8 cellular contexts compared by ENCODE assay signal in the genomic region with DNA sequence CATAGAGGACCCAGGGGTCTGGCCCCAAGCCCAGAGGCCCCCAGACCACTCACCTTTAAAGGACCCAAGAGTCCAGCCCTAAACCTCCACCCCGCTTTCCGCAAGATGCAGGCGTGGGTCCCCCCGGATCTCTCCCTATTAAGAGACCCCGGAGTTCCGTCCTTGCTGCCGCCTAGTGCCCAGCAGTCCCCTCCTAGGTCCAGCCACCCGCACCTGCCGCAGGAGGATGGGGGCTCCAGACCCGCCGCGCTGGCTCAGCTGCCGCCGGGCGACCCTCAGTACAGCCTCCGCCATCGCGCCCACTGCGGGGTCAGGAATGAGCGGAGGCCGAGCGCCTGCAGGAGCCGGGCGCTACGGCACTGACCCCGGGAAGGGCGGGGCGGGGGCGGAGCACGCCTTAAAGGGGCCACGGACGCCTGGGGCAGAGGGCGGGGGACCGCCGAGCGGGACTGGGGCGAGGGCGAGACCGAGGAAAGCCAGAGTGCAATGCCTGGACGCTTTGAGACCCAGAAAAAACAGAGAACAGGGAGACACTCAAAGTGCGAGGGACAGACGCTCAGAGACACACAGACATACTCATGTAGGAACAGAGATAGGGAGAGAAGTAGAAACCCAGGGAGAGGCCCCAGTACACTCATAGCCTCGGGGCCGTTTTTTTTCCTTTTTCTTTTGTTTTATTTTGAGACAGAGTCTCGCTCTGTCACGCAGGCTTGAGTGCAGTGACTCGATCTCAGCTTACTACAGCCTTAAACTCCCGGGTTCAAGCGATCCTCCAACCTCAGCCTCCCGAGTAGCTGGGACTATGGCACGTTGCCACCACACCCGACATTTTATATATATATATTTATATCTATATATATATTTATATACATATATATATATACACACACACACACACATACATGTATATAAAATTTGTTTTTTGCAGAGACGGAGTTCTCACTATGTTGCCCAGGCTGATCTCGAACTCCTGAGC. TPM values are rescaled to one million over a fixed set of nuclear protein-coding genes. Genes with fewer than 3 reads are reported as not detected.
DNase-seq lines count a peak whose midpoint lies in the region; ATAC-seq, FAIRE-seq and TF ChIP-seq lines count a peak whose summit lies in the region.

A gene with protein sequence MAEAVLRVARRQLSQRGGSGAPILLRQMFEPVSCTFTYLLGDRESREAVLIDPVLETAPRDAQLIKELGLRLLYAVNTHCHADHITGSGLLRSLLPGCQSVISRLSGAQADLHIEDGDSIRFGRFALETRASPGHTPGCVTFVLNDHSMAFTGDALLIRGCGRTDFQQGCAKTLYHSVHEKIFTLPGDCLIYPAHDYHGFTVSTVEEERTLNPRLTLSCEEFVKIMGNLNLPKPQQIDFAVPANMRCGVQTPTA (minus strand): TSS at position 318 of the 976 bp plus-strand sequence. CDS start 24 bp downstream, at position 294.

- no peak for FAIRE-seq in HTR-8/SVneo (lab: Jason Lieb, UNC)

- H3K27ac ChIP-seq in fibroblast of lung (ENCODE audit: insufficient read depth, low read length) = peak within 1 kb of the TSS; percentile 75

- H3K4me1 ChIP-seq in fibroblast of lung (ENCODE audit: control insufficient read depth, extremely low read depth, insufficient read depth, low read length) = no peaks in the 10 kb centered on the region

- no peaks in the 10 kb centered on the region for H3K36me3 Mint-ChIP-seq in naive B cell

- H3K27me3 ChIP-seq in fibroblast of lung (ENCODE audit: control insufficient read depth, insufficient read depth, low read length) = no peaks in the 10 kb centered on the region

- TF ChIP-seq CTCF in fibroblast of lung (conservative IDR thresholded peaks at IDR 0.05 in 1 of 2, IDR thresholded peaks at IDR 0.05 in 1 of 2; ENCODE audit: low read depth in 1 of 2, low read length in 2 of 2) = no peak

- peak; percentile 64 to 68 for DNase-seq in AML-193 (lab: John Stamatoyannopoulos, UW)
- DNase-seq in GM19240 (ENCODE audit: insufficient read length, low spot score) = peak; percentile 45
- peak; percentile 82 for DNase-seq in HTR-8/SVneo (ENCODE audit: insufficient read length, low spot score)
- DNase-seq in RPMI7951 (ENCODE audit: low read depth) = peak; percentile 83
- peak; percentile 46 to 61 for DNase-seq in activated T-helper 1 cell treated with anti-CD3 and anti-CD28 coated beads, Interleukin-2, amount 50 U/mL, for 16 hours (ENCODE audit: low read depth in 1 of 2, low spot score in 1 of 2)
- peak; percentile 50 to 51 for DNase-seq in fibroblast of lung (ENCODE audit: low read depth in 2 of 2)
- DNase-seq in naive B cell = peak; percentile 51
- DNase-seq in stimulated activated naive CD8-positive, alpha-beta T cell treated with anti-CD3 and anti-CD28 coated beads, Interleukin-15, Interleukin-2, amounts not matched to agents 100 U/mL and 50 U/mL, for 24 hours = peak; percentile 88

- H3K4me3 Mint-ChIP-seq in naive B cell = peak within 1 kb of the TSS; percentile 67 to 94 (median 91)

- no peaks in the 10 kb centered on the region for H3K27me3 Mint-ChIP-seq in naive B cell

- peaks cover 28% of the 10 kb centered on the region for H3K79me2 ChIP-seq in fibroblast of lung (ENCODE audit: control insufficient read depth, insufficient read depth, low read length)

- H3K4me1 Mint-ChIP-seq in naive B cell = peaks cover 24 to 34% (median 29%) of the 10 kb centered on the region in 3 donors

- peak within 1 kb of the TSS; percentile 93 for H3K4me2 ChIP-seq in fibroblast of lung (ENCODE audit: extremely low read depth, insufficient read depth, low read length)

- H2AFZ ChIP-seq in fibroblast of lung (ENCODE audit: low read length) = peak within 1 kb of the TSS; percentile 90

- H4K20me1 ChIP-seq in fibroblast of lung (ENCODE audit: control insufficient read depth, extremely low read depth, insufficient read depth, low read length) = no peaks in the 10 kb centered on the region

- peak; percentile 78 to 84 for ATAC-seq in naive B cell (ENCODE audit: low read depth in 2 of 2)
- ATAC-seq in stimulated activated naive CD8-positive, alpha-beta T cell treated with anti-CD3 and anti-CD28 coated beads, Interleukin-15, Interleukin-2, amounts not matched to agents 100 U/mL and 50 U/mL, for 24 hours = peak; percentile 84

- H3K27ac Mint-ChIP-seq in naive B cell = peak within 1 kb of the TSS in 5 of 6 donors; percentile 69 to 87 (median 82)

- peak within 1 kb of the TSS; percentile 82 to 90 (median 88) for H3K4me3 ChIP-seq in fibroblast of lung (replicated peaks in 1 of 4; ENCODE audit: control extremely low read depth in 1 of 4, insufficient read depth in 1 of 4, low read depth in 3 of 4, low read length in 4 of 4)

- no peaks in the 10 kb centered on the region for H3K36me3 ChIP-seq in fibroblast of lung (ENCODE audit: control insufficient read depth, insufficient read depth, low read length)

- H3K9me3 Mint-ChIP-seq in naive B cell = no peaks in the 10 kb centered on the region

- peak within 1 kb of the TSS; percentile 73 for H3K9ac ChIP-seq in fibroblast of lung (ENCODE audit: insufficient read depth, low read length)

- no peaks in the 10 kb centered on the region for H3K9me3 ChIP-seq in fibroblast of lung (ENCODE audit: control insufficient read depth, insufficient read depth, low read depth, low read length)

RNA-seq across cellular contexts. Expression of the gene that starts here (rescaled TPM):
- 232 and 297 TPM in 2 replicates for total RNA-seq in RPMI7951 (2014; rRNA removed; shearing (Covaris generic))
- total RNA-seq in fibroblast of lung = 86.0 and 112 TPM in 2 replicates
- 65.2 and 129 TPM in 2 replicates for polyA plus RNA-seq in fibroblast of lung
- 67.1 and 142 TPM in 2 replicates for polyA plus RNA-seq in fibroblast of lung (2012)
- polyA minus RNA-seq in fibroblast of lung (ENCODE audit: low replicate concordance) = 167 and 210 TPM in 2 replicates
- 10 to 100 TPM; 15.5 to 30.7 (median 24.0) TPM for polyA plus RNA-seq in naive B cell (ENCODE audit: low read depth in 6 of 6)

Comparison
In these comparisons a context has a peak if more than half of its experiments do, and no peak if none do; other contexts are left out.
1. Peak in every context shown above with its lines: DNase-seq, ATAC-seq, H3K4me3 ChIP-seq and H3K27ac ChIP-seq.